ENCODE assay signal across 1 cellular context in genomic region chr20:63082308-63082938, GRCh38.
TF ChIP-seq lines count a peak whose summit lies in the region.

No MANE protein-coding gene starts in this region.

TF ChIP-seq in WTC11, 78 proteins besides CTCF, POLR2A, EP300 and RAD21 (continued from another document):
- TF ChIP-seq ZNF425 (CRISPR knock-in tag; conservative IDR thresholded peaks at IDR 0.05) (no peak), GABPB1 (CRISPR knock-in tag; IDR thresholded peaks at IDR 0.05) (peak; percentile 75), FOXK1 (CRISPR knock-in tag; IDR thresholded peaks at IDR 0.05) (peak; percentile 80; the same call in 1 of the 2 replicates), GRHL2 (CRISPR knock-in tag; IDR thresholded peaks at IDR 0.05; ENCODE audit: insufficient replicate concordance, severe bottlenecking) (no peak), E2F4 (CRISPR knock-in tag; IDR thresholded peaks at IDR 0.05; ENCODE audit: borderline replicate concordance, low read depth) (peak; percentile 79), SOX15 (CRISPR knock-in tag; IDR thresholded peaks at IDR 0.05) (no peak), ZNF317 (CRISPR knock-in tag; IDR thresholded peaks at IDR 0.05; ENCODE audit: borderline replicate concordance, low read depth) (0 out of 2 replicates have a peak, but pooled peaks have one; percentile 39), AFF4 (CRISPR knock-in tag; IDR thresholded peaks at IDR 0.05; ENCODE audit: borderline replicate concordance) (no peak), SMAD4 (CRISPR knock-in tag; IDR thresholded peaks at IDR 0.05) (peak; percentile 77; the same call in 1 of the 2 replicates), USF1 (CRISPR knock-in tag; IDR thresholded peaks at IDR 0.05) (peak; percentile 72; the same call in 1 of the 2 replicates), NFE2L1 (CRISPR knock-in tag; IDR thresholded peaks at IDR 0.05) (peak; percentile 73; the same call in 1 of the 2 replicates), RELA (CRISPR knock-in tag; IDR thresholded peaks at IDR 0.05; ENCODE audit: borderline replicate concordance) (peak; percentile 58; the same call in 1 of the 2 replicates), ESRRA (CRISPR knock-in tag; IDR thresholded peaks at IDR 0.05; ENCODE audit: borderline replicate concordance) (peak; percentile 89; the same call in 1 of the 2 replicates), NR3C1 (CRISPR knock-in tag; conservative IDR thresholded peaks at IDR 0.05; ENCODE audit: low read depth) (no peak), MXD4 (CRISPR knock-in tag; IDR thresholded peaks at IDR 0.05; ENCODE audit: borderline replicate concordance) (no peak), HMGA2 (CRISPR knock-in tag; IDR thresholded peaks at IDR 0.05) (no peak)
- TF ChIP-seq, protein P1, sequence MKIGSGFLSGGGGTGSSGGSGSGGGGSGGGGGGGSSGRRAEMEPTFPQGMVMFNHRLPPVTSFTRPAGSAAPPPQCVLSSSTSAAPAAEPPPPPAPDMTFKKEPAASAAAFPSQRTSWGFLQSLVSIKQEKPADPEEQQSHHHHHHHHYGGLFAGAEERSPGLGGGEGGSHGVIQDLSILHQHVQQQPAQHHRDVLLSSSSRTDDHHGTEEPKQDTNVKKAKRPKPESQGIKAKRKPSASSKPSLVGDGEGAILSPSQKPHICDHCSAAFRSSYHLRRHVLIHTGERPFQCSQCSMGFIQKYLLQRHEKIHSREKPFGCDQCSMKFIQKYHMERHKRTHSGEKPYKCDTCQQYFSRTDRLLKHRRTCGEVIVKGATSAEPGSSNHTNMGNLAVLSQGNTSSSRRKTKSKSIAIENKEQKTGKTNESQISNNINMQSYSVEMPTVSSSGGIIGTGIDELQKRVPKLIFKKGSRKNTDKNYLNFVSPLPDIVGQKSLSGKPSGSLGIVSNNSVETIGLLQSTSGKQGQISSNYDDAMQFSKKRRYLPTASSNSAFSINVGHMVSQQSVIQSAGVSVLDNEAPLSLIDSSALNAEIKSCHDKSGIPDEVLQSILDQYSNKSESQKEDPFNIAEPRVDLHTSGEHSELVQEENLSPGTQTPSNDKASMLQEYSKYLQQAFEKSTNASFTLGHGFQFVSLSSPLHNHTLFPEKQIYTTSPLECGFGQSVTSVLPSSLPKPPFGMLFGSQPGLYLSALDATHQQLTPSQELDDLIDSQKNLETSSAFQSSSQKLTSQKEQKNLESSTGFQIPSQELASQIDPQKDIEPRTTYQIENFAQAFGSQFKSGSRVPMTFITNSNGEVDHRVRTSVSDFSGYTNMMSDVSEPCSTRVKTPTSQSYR (CRISPR knock-in tag; IDR thresholded peaks at IDR 0.05): peak; percentile 85; the same call in 1 of the 2 replicates
- TF ChIP-seq, protein P2, sequence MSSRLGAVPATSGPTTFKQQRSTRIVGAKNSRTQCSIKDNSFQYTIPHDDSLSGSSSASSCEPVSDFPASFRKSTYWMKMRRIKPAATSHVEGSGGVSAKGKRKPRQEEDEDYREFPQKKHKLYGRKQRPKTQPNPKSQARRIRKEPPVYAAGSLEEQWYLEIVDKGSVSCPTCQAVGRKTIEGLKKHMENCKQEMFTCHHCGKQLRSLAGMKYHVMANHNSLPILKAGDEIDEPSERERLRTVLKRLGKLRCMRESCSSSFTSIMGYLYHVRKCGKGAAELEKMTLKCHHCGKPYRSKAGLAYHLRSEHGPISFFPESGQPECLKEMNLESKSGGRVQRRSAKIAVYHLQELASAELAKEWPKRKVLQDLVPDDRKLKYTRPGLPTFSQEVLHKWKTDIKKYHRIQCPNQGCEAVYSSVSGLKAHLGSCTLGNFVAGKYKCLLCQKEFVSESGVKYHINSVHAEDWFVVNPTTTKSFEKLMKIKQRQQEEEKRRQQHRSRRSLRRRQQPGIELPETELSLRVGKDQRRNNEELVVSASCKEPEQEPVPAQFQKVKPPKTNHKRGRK (CRISPR knock-in tag; IDR thresholded peaks at IDR 0.05; ENCODE audit: borderline replicate concordance): 0 out of 2 replicates have a peak, but pooled peaks have one; percentile 42
- TF ChIP-seq, protein P3, sequence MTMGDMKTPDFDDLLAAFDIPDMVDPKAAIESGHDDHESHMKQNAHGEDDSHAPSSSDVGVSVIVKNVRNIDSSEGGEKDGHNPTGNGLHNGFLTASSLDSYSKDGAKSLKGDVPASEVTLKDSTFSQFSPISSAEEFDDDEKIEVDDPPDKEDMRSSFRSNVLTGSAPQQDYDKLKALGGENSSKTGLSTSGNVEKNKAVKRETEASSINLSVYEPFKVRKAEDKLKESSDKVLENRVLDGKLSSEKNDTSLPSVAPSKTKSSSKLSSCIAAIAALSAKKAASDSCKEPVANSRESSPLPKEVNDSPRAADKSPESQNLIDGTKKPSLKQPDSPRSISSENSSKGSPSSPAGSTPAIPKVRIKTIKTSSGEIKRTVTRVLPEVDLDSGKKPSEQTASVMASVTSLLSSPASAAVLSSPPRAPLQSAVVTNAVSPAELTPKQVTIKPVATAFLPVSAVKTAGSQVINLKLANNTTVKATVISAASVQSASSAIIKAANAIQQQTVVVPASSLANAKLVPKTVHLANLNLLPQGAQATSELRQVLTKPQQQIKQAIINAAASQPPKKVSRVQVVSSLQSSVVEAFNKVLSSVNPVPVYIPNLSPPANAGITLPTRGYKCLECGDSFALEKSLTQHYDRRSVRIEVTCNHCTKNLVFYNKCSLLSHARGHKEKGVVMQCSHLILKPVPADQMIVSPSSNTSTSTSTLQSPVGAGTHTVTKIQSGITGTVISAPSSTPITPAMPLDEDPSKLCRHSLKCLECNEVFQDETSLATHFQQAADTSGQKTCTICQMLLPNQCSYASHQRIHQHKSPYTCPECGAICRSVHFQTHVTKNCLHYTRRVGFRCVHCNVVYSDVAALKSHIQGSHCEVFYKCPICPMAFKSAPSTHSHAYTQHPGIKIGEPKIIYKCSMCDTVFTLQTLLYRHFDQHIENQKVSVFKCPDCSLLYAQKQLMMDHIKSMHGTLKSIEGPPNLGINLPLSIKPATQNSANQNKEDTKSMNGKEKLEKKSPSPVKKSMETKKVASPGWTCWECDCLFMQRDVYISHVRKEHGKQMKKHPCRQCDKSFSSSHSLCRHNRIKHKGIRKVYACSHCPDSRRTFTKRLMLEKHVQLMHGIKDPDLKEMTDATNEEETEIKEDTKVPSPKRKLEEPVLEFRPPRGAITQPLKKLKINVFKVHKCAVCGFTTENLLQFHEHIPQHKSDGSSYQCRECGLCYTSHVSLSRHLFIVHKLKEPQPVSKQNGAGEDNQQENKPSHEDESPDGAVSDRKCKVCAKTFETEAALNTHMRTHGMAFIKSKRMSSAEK (CRISPR knock-in tag; IDR thresholded peaks at IDR 0.05; ENCODE audit: borderline replicate concordance): no peak
